Comparison of ENCODE assay signal across 37 cellular contexts in the genomic region with DNA sequence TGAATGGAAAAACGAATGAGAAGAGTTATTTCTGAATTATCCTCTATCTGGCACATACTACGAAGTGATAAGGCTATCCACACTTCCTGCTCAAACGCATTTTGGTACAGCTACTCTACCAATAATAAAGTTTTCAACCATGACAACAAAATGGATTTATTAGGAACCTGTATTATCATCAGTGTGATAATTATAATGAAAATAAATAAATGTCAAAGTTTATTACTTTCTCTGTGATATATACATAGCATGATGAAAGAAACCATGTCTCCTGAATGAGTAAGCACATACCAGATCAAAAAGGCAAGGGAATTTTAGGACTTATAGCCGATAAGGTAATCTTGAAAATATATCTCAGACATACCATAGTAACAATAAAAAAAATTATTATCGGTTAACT.
"Had no signal": no experiment of that assay in that cellular context is flagged by ENCODE, and none has a peak within 500 bp of the region (broad histone marks: within the 10 kb centered on the region; RNA-seq: fewer than 3 reads in every experiment).

No MANE protein-coding gene starts in this region.

- H3K36me3 Mint-ChIP-seq: activated CD4-positive, alpha-beta memory T cell treated with anti-CD3 and anti-CD28 coated beads for 36 hours; activated naive CD4-positive, alpha-beta T cell treated with anti-CD3 and anti-CD28 coated beads, Interleukin-2, amount 50 U/mL, for 72 hours; activated naive CD8-positive, alpha-beta T cell treated with anti-CD3 and anti-CD28 coated beads for 36 hours; WTC11 had no signal

- H3K4me1 Mint-ChIP-seq: activated CD4-positive, alpha-beta T cell treated with anti-CD3 and anti-CD28 coated beads for 36 hours; activated naive CD8-positive, alpha-beta T cell treated with anti-CD3 and anti-CD28 coated beads for 36 hours; activated T-helper 17 cell treated with anti-CD3 and anti-CD28 coated beads, Interleukin-2, amount 50 U/mL, for 72 hours had no signal

- H3K9me3 Mint-ChIP-seq: activated CD4-positive, alpha-beta memory T cell treated with anti-CD3 and anti-CD28 coated beads for 36 hours; activated CD8-positive, alpha-beta T cell treated with anti-CD3 and anti-CD28 coated beads for 36 hours; activated naive CD4-positive, alpha-beta T cell treated with anti-CD3 and anti-CD28 coated beads for 36 hours; activated naive CD4-positive, alpha-beta T cell treated with anti-CD3 and anti-CD28 coated beads, Interleukin-2, amount 50 U/mL, for 72 hours; activated naive CD8-positive, alpha-beta T cell treated with anti-CD3 and anti-CD28 coated beads for 36 hours; activated T-cell treated with anti-CD3 and anti-CD28 coated beads, Interleukin-2, amount 50 U/mL, for 4 hours; activated T-cell treated with anti-CD3 and anti-CD28 coated beads, Interleukin-2, amount 50 U/mL, for 72 hours; activated T-helper 1 cell treated with anti-CD3 and anti-CD28 coated beads, Interleukin-12 subunit alpha, Interleukin-12 subunit beta, Interleukin-2, Interleukin-4 antibody, amounts not matched to agents 30 ng/mL and 10 ng/mL and 1 ng/mL, durations not matched to agents 14 hours and 24 hours and 36 hours; activated T-helper 17 cell treated with anti-CD3 and anti-CD28 coated beads, Interleukin-2, amount 50 U/mL, for 72 hours; T-helper 1 cell treated with Interleukin-12 subunit alpha and Interleukin-12 subunit beta and Interleukin-4 antibody, amounts not matched to agents 30 μg/mL and 1 μg/mL, for 36 hours; T-helper 2 cell treated with Interferon-gamma antibody and Interleukin-4, amounts not matched to agents 5 μg/mL and 100 μg/mL, for 36 hours; WTC11 had no signal

- H3K4me3 ChIP-seq: adrenal gland, body of pancreas, breast epithelium had no signal

- H3K4me1 ChIP-seq: body of pancreas, breast epithelium had no signal

- H3K27me3 ChIP-seq: adrenal gland, body of pancreas, brain microvascular endothelial cell, breast epithelium had no signal

- H3K9me3 ChIP-seq: adrenal gland, body of pancreas, breast epithelium had no signal

- DNase-seq: activated CD4-positive, alpha-beta memory T cell treated with anti-CD3 and anti-CD28 coated beads for 36 hours; activated CD4-positive, alpha-beta T cell treated with anti-CD3 and anti-CD28 coated beads for 1 hour; activated CD4-positive, alpha-beta T cell treated with anti-CD3 and anti-CD28 coated beads for 36 hours; activated CD4-positive, alpha-beta T cell treated with anti-CD3 and anti-CD28 coated beads for 48 hours; activated CD4-positive, alpha-beta T cell treated with anti-CD3 and anti-CD28 coated beads, Interleukin-2, amount 50 U/mL, for 1 hour; activated CD4-positive, alpha-beta T cell treated with anti-CD3 and anti-CD28 coated beads, Interleukin-2, amount 50 U/mL, for 4 hours; activated CD4-positive, CD25-positive, alpha-beta regulatory T cell; activated CD8-positive, alpha-beta memory T cell treated with anti-CD3 and anti-CD28 coated beads, Interleukin-2, amount 50 U/mL, for 4 hours; activated CD8-positive, alpha-beta T cell treated with anti-CD3 and anti-CD28 coated beads for 36 hours; activated effector memory CD4-positive, alpha-beta T cell treated with anti-CD3 and anti-CD28 coated beads, Interleukin-2, amount 50 U/mL, for 16 hours; activated gamma-delta T cell treated with Interleukin-2 at 50 U/mL for 16 hours; activated naive CD4-positive, alpha-beta T cell; activated naive CD4-positive, alpha-beta T cell treated with anti-CD3 and anti-CD28 coated beads for 36 hours; activated naive CD4-positive, alpha-beta T cell treated with anti-CD3 and anti-CD28 coated beads, Interleukin-2, amount 50 U/mL, for 16 hours; activated naive CD8-positive, alpha-beta T cell treated with anti-CD3 and anti-CD28 coated beads for 36 hours; activated T-cell treated with anti-CD3 and anti-CD28 coated beads for 4 hours; activated T-cell treated with anti-CD3 and anti-CD28 coated beads, Interleukin-2, amount 50 U/mL, for 1 hour; activated T-cell treated with anti-CD3 and anti-CD28 coated beads, Interleukin-2, amount 50 U/mL, for 4 hours; activated T-cell treated with anti-CD3 and anti-CD28 coated beads, Interleukin-2, amount 50 U/mL, for 72 hours; adrenal gland; amniotic stem cell; aorta; body of pancreas; brain microvascular endothelial cell; central memory CD4-positive, alpha-beta T cell; T-helper 1 cell; T-helper 2 cell; T-helper 9 cell; WERI-Rb-1 had no signal

- H3K36me3 ChIP-seq: adrenal gland, brain microvascular endothelial cell, breast epithelium, WERI-Rb-1 had no signal

- H3K4me3 Mint-ChIP-seq: activated CD4-positive, alpha-beta memory T cell treated with anti-CD3 and anti-CD28 coated beads for 36 hours; activated CD4-positive, alpha-beta T cell treated with anti-CD3 and anti-CD28 coated beads for 36 hours; activated CD8-positive, alpha-beta T cell treated with anti-CD3 and anti-CD28 coated beads for 36 hours; activated naive CD4-positive, alpha-beta T cell treated with anti-CD3 and anti-CD28 coated beads for 36 hours; activated naive CD8-positive, alpha-beta T cell treated with anti-CD3 and anti-CD28 coated beads for 36 hours; activated T-cell treated with anti-CD3 and anti-CD28 coated beads, Interleukin-2, amount 50 U/mL, for 4 hours; activated T-cell treated with anti-CD3 and anti-CD28 coated beads, Interleukin-2, amount 50 U/mL, for 72 hours; activated T-helper 1 cell treated with anti-CD3 and anti-CD28 coated beads, Interleukin-12 subunit alpha, Interleukin-12 subunit beta, Interleukin-2, Interleukin-4 antibody, amounts not matched to agents 30 ng/mL and 10 ng/mL and 1 ng/mL, durations not matched to agents 14 hours and 24 hours and 36 hours; activated T-helper 17 cell treated with anti-CD3 and anti-CD28 coated beads, Interleukin-2, amount 50 U/mL, for 72 hours; T-helper 1 cell treated with Interleukin-12 subunit alpha and Interleukin-12 subunit beta and Interleukin-4 antibody, amounts not matched to agents 30 μg/mL and 1 μg/mL, for 36 hours; T-helper 2 cell treated with Interferon-gamma antibody and Interleukin-4, amounts not matched to agents 5 μg/mL and 100 μg/mL, for 36 hours; WTC11 had no signal

- ATAC-seq: activated CD4-positive, alpha-beta T cell treated with anti-CD3 and anti-CD28 coated beads for 36 hours; activated CD4-positive, CD25-positive, alpha-beta regulatory T cell treated with anti-CD3 and anti-CD28 coated beads, Interleukin-2, amount 50 U/mL, for 24 hours; activated CD8-positive, alpha-beta T cell treated with anti-CD3 and anti-CD28 coated beads for 36 hours; activated naive CD4-positive, alpha-beta T cell treated with anti-CD3 and anti-CD28 coated beads, Interleukin-2, amount 50 U/mL, for 72 hours; activated T-cell treated with anti-CD3 and anti-CD28 coated beads, Interleukin-2, amount 50 U/mL, for 4 hours; activated T-cell treated with anti-CD3 and anti-CD28 coated beads, Interleukin-2, amount 50 U/mL, for 72 hours; activated T-helper 17 cell treated with anti-CD3 and anti-CD28 coated beads, Interleukin-2, amount 50 U/mL, for 72 hours; body of pancreas; WTC11 had no signal

- H3K27me3 Mint-ChIP-seq: activated CD4-positive, alpha-beta memory T cell treated with anti-CD3 and anti-CD28 coated beads for 36 hours; activated CD4-positive, alpha-beta T cell treated with anti-CD3 and anti-CD28 coated beads for 36 hours; activated CD8-positive, alpha-beta T cell treated with anti-CD3 and anti-CD28 coated beads for 36 hours; activated naive CD8-positive, alpha-beta T cell treated with anti-CD3 and anti-CD28 coated beads for 36 hours; activated T-helper 17 cell treated with anti-CD3 and anti-CD28 coated beads, Interleukin-2, amount 50 U/mL, for 72 hours had no signal

- H3K27ac ChIP-seq: adrenal gland, body of pancreas, brain microvascular endothelial cell, breast epithelium, WERI-Rb-1 had no signal

- H3K27ac Mint-ChIP-seq: activated CD4-positive, alpha-beta memory T cell treated with anti-CD3 and anti-CD28 coated beads for 36 hours; activated CD4-positive, alpha-beta T cell treated with anti-CD3 and anti-CD28 coated beads for 36 hours; activated CD8-positive, alpha-beta T cell treated with anti-CD3 and anti-CD28 coated beads for 36 hours; activated naive CD4-positive, alpha-beta T cell treated with anti-CD3 and anti-CD28 coated beads for 36 hours; activated naive CD4-positive, alpha-beta T cell treated with anti-CD3 and anti-CD28 coated beads, Interleukin-2, amount 50 U/mL, for 72 hours; activated naive CD8-positive, alpha-beta T cell treated with anti-CD3 and anti-CD28 coated beads for 36 hours; activated T-cell treated with anti-CD3 and anti-CD28 coated beads, Interleukin-2, amount 50 U/mL, for 72 hours; activated T-helper 1 cell treated with anti-CD3 and anti-CD28 coated beads, Interleukin-12 subunit alpha, Interleukin-12 subunit beta, Interleukin-2, Interleukin-4 antibody, amounts not matched to agents 30 ng/mL and 10 ng/mL and 1 ng/mL, durations not matched to agents 14 hours and 24 hours and 36 hours; activated T-helper 17 cell treated with anti-CD3 and anti-CD28 coated beads, Interleukin-2, amount 50 U/mL, for 72 hours; T-helper 1 cell treated with Interleukin-12 subunit alpha and Interleukin-12 subunit beta and Interleukin-4 antibody, amounts not matched to agents 30 μg/mL and 1 μg/mL, for 36 hours; T-helper 2 cell treated with Interferon-gamma antibody and Interleukin-4, amounts not matched to agents 5 μg/mL and 100 μg/mL, for 36 hours; WTC11 had no signal
